In genomic region chr12:89166525-89166934, GRCh38 we compare ENCODE assay signal across 8 cellular contexts.
DNase-seq lines count a peak whose midpoint lies in the region; ATAC-seq and TF ChIP-seq lines count a peak whose summit lies in the region.

No MANE protein-coding gene starts in this region.

- no peaks in the 10 kb centered on the region for H3K36me3 ChIP-seq in fibroblast of lung (ENCODE audit: control insufficient read depth, insufficient read depth, low read length)
- no peaks in the 10 kb centered on the region for H3K36me3 ChIP-seq in upper lobe of left lung

- no peak for TF ChIP-seq EP300 in upper lobe of left lung (IDR thresholded peaks at IDR 0.05)

- H3K27ac ChIP-seq in fibroblast of lung (ENCODE audit: insufficient read depth, low read length), result no peak overlapping the region
- peak overlapping the region in 3 of 4 donors; percentile 23 to 54 (median 39) for H3K27ac ChIP-seq in upper lobe of left lung

- no peak overlapping the region for H2AFZ ChIP-seq in fibroblast of lung (ENCODE audit: low read length)

- H3K4me1 ChIP-seq in fibroblast of lung (ENCODE audit: control insufficient read depth, extremely low read depth, insufficient read depth, low read length), result peaks cover 5% of the 10 kb centered on the region
- peaks cover 12 to 21% (median 15%) of the 10 kb centered on the region in 4 donors for H3K4me1 ChIP-seq in upper lobe of left lung

- no peak overlapping the region for H3K4me3 ChIP-seq in fibroblast of lung (replicated peaks in 1 of 4; ENCODE audit: control extremely low read depth in 1 of 4, insufficient read depth in 1 of 4, low read depth in 3 of 4, low read length in 4 of 4)
- no peak overlapping the region for H3K4me3 ChIP-seq in upper lobe of left lung

- no peaks in the 10 kb centered on the region for H4K20me1 ChIP-seq in fibroblast of lung (ENCODE audit: control insufficient read depth, extremely low read depth, insufficient read depth, low read length)

- no peak overlapping the region for H3K4me2 ChIP-seq in fibroblast of lung (ENCODE audit: extremely low read depth, insufficient read depth, low read length)

- TF ChIP-seq CTCF in fibroblast of lung (conservative IDR thresholded peaks at IDR 0.05 in 1 of 2, IDR thresholded peaks at IDR 0.05 in 1 of 2; ENCODE audit: low read depth in 1 of 2, low read length in 2 of 2) (no peak), upper lobe of left lung (IDR thresholded peaks at IDR 0.05) (no peak)

- H3K9me3 ChIP-seq in fibroblast of lung (ENCODE audit: control insufficient read depth, insufficient read depth, low read depth, low read length) (no peaks in the 10 kb centered on the region), upper lobe of left lung (no peaks in the 10 kb centered on the region)

- no peak overlapping the region for H3K9ac ChIP-seq in fibroblast of lung (ENCODE audit: insufficient read depth, low read length)

- DNase-seq in GM04503 (ENCODE audit: low read depth) (peak; percentile 35), Kasumi-1 (lab: John Stamatoyannopoulos, UW) (peak; percentile 57 to 60), fibroblast of lung (ENCODE audit: low read depth in 2 of 2) (peak; percentile 57 to 68), upper lobe of left lung (no peak), SHP77 (lab: John Stamatoyannopoulos, UW) (no peak), NK-92 (lab: John Stamatoyannopoulos, UW; ENCODE audit: unreplicated experiment) (no peak), GDM1 (lab: John Stamatoyannopoulos, UW) (no peak)

- ATAC-seq in GM21529 (IDR thresholded peaks at IDR 0.05; ENCODE audit: unreplicated experiment) (peak; percentile 96), upper lobe of left lung (ENCODE audit: low FRiP score in 2 of 2) (peak; percentile 43 to 57)

- no peaks in the 10 kb centered on the region for H3K79me2 ChIP-seq in fibroblast of lung (ENCODE audit: control insufficient read depth, insufficient read depth, low read length)

- peak in 1 of 4 donors; percentile 14 for TF ChIP-seq POLR2A in upper lobe of left lung (IDR thresholded peaks at IDR 0.05)

- H3K27me3 ChIP-seq in fibroblast of lung (ENCODE audit: control insufficient read depth, insufficient read depth, low read length), result no peaks in the 10 kb centered on the region
- no peaks in the 10 kb centered on the region for H3K27me3 ChIP-seq in upper lobe of left lung

- WGBS in upper lobe of left lung, 2 donors, result 39 to 51% methylated on average over 1 of the region's 1 CpG

Comparison
In these comparisons a context has a peak if more than half of its experiments do, and no peak if none do; other contexts are left out.
1. DNase-seq: peak in GM04503 (single experiment), Kasumi-1 (2 of 2) and fibroblast of lung (2 of 2); none in upper lobe of left lung (0 of 2), SHP77 (0 of 2), NK-92 (single experiment) and GDM1 (single experiment).